In the genomic region with DNA sequence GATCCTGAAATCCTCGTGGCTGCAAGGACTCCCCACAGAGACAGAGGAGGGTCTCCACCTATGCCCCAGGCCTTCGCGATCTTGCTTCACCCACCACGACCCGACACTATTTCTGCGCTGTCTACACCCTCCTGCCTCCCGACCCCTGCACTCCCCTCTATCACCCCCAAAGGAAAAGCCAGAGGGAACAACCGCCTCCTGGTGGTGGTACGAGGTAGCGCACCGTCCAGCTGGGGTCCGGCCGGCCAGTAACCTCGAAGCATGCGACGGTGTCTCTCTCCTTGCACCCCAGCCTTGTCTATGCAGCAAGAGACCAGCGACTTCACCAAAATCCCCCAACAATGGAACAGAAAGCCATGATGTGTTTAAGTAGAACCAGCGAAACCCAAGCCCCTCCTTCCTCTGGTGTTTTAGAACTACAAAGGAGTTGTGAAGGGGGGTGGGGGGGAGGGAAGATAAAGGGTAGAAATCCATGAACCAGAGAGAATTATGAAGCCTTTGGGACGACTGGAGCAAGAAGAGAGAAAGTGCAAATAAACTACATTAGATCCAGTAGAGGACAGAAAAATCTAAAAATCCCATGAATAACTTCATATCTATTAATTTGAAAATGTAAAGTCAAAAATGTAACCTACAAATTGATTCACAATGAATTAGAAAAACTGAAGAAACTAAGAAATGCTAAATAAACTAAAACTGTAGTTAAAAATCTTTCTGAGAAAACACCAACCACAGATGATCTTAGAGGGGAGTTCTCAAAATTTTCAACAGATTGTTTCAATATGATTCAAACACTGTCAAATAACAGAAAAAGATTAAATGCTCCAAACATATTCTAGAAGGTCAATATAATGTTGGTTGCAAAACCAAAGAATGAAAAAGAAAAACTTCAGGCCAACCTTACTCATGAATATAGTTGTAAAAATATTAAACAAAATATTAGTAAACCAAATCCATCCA, we compare ENCODE assay signal across 14 cellular contexts.
DNase-seq lines count a peak whose midpoint lies in the region; ATAC-seq and TF ChIP-seq lines count a peak whose summit lies in the region.
"Had no signal": no experiment of that assay in that cellular context is flagged by ENCODE, and none has a peak within 500 bp of the region (broad histone marks: within the 10 kb centered on the region; RNA-seq: fewer than 3 reads in every experiment).

No MANE protein-coding gene starts in this region.

- peaks cover 12% of the 10 kb centered on the region for H3K4me1 ChIP-seq in PC-3 (ENCODE audit: insufficient read depth, low read length)
- H3K4me1 ChIP-seq: BLaER1 treated with 17β-estradiol and CSF1 and Interleukin-3, amounts not matched to agents 10 nM and 100 nM had no signal

- no peak overlapping the region for H2AFZ ChIP-seq in PC-3 (ENCODE audit: low read length)

- POLR2A ChIA-PET in PC-3 (lab: Charles Lee; ENCODE audit: unreplicated experiment): interaction anchor here (0.7 kb wide), 1 partner anchor 227 kb away, joined by 3 read pairs; no protein-coding TSS in a partner anchor

- no peaks in the 10 kb centered on the region for H3F3A ChIP-seq in PC-3 (ENCODE audit: low read length, unreplicated experiment)

- H3K36me3 ChIP-seq in PC-3 (ENCODE audit: low read depth, low read length): no peaks in the 10 kb centered on the region

- no peak overlapping the region for H3K4me2 ChIP-seq in PC-3 (ENCODE audit: low read length)
- H3K4me2 ChIP-seq: BLaER1 treated with 17β-estradiol and CSF1 and Interleukin-3, amounts not matched to agents 10 nM and 100 nM had no signal

- H3K9ac ChIP-seq in PC-3 (ENCODE audit: low read length): no peak overlapping the region
- H3K9ac ChIP-seq: BLaER1 treated with 17β-estradiol and CSF1 and Interleukin-3, amounts not matched to agents 10 nM and 100 nM had no signal

- no peaks in the 10 kb centered on the region for H3K9me2 ChIP-seq in PC-3 (replicated peaks; ENCODE audit: low read length)

- CTCF ChIA-PET in PC-3 (lab: Charles Lee): no interaction called here

- H4K20me1 ChIP-seq in PC-3 (ENCODE audit: low read length): no peaks in the 10 kb centered on the region
- H4K20me1 ChIP-seq: BLaER1 treated with 17β-estradiol and CSF1 and Interleukin-3, amounts not matched to agents 10 nM and 100 nM had no signal

- intact Hi-C loops in Right ventricle myocardium inferior (cut with DNase I): no loop called here
- intact Hi-C loops in left ventricle myocardium superior (cut with micrococcal nuclease): no loop called here
- intact Hi-C loops in PC-3 (cut with micrococcal nuclease): no loop called here

- no peak overlapping the region for H3K27ac ChIP-seq in PC-3 (ENCODE audit: low read length)
- peak overlapping the region; percentile 42 for H3K27ac ChIP-seq in substantia nigra (ENCODE audit: low read depth, low read length, poor library complexity, severe bottlenecking)
- H3K27ac ChIP-seq: BLaER1 treated with 17β-estradiol and CSF1 and Interleukin-3, amounts not matched to agents 10 nM and 100 nM had no signal

- TF ChIP-seq CTCF in PC-3 (conservative IDR thresholded peaks at IDR 0.05; ENCODE audit: low read depth, low read length): peak; percentile 38
- peak; percentile 41 for TF ChIP-seq CTCF in fibroblast of pulmonary artery (IDR thresholded peaks at IDR 0.05; ENCODE audit: low read length, missing control alignments)

- H3K4me3 ChIP-seq in PC-3 (ENCODE audit: low read length): no peak overlapping the region
- no peak overlapping the region for H3K4me3 ChIP-seq in fibroblast of pulmonary artery (replicated peaks; ENCODE audit: low read depth, low read length)
- H3K4me3 ChIP-seq: BLaER1 treated with 17β-estradiol and CSF1 and Interleukin-3, amounts not matched to agents 10 nM and 100 nM had no signal

- H3K79me2 ChIP-seq in PC-3 (ENCODE audit: low read length): no peaks in the 10 kb centered on the region

- DNase-seq in Right ventricle myocardium inferior (ENCODE audit: missing footprints): peak; percentile 16
- DNase-seq in left ventricle myocardium superior: no peak
- DNase-seq in PC-3: no peak
- no peak for DNase-seq in fibroblast of pulmonary artery (ENCODE audit: low read depth)
- no peak for DNase-seq in substantia nigra (lab: John Stamatoyannopoulos, UW)
- DNase-seq in COLO668 (lab: John Stamatoyannopoulos, UW; ENCODE audit: unreplicated experiment): no peak
- DNase-seq: activated T-cell treated with anti-CD3 and anti-CD28 coated beads, Interleukin-2, amount 50 U/mL, for 1 hour; cerebellar nuclear complex; hypothalamus; NCI-H524 had no signal

- ATAC-seq in Right ventricle myocardium inferior (no peak), left ventricle myocardium superior (no peak), PC-3 (no peak), GM21447 (IDR thresholded peaks at IDR 0.05; ENCODE audit: unreplicated experiment) (no peak), HG03280 (IDR thresholded peaks at IDR 0.05; ENCODE audit: unreplicated experiment) (no peak)
- ATAC-seq: stimulated activated naive CD8-positive, alpha-beta T cell treated with anti-CD3 and anti-CD28 coated beads, Interleukin-15, amount 100 ng/mL, for 72 hours had no signal

- no peaks in the 10 kb centered on the region for H3K27me3 ChIP-seq in PC-3 (ENCODE audit: low read length)
- H3K27me3 ChIP-seq: BLaER1 treated with 17β-estradiol and CSF1 and Interleukin-3, amounts not matched to agents 10 nM and 100 nM had no signal

- BruUV-seq in PC-3 (replicated peaks; lab: Mats Ljungman, UMichigan): no TSS peak

- H3K9me3 ChIP-seq in PC-3 (ENCODE audit: low read length): no peaks in the 10 kb centered on the region
